20 cellular contexts compared by ENCODE assay signal in genomic region chr21:33698088-33698487, GRCh38.
"Had no signal": no experiment of that assay in that cellular context is flagged by ENCODE, and none has a peak within 500 bp of the region (broad histone marks: within the 10 kb centered on the region; RNA-seq: fewer than 3 reads in every experiment).

No MANE protein-coding gene starts in this region.

- H3K36me3 ChIP-seq: neutrophil, right lobe of liver, tibial nerve had no signal

- H3K9me3 ChIP-seq: neutrophil, right lobe of liver, testis, tibial nerve had no signal

- H3K4me1 ChIP-seq: testis had no signal

- H3K36me3 Mint-ChIP-seq: stimulated activated effector memory CD8-positive, alpha-beta T cell treated with anti-CD3 and anti-CD28 coated beads, Interleukin-12 subunit alpha, Interleukin-12 subunit beta, amount 100 ng/mL, for 72 hours had no signal

- H3K27me3 ChIP-seq: foreskin keratinocyte, neutrophil, right lobe of liver, testis, tibial nerve had no signal

- H3K4me3 Mint-ChIP-seq: dendritic cell treated with granulocyte-macrophage colony-stimulating factor and Interleukin-4, amounts not matched to agents 40 ng/mL and 50 ng/mL, for 4 days; endodermal cell; nephron; stimulated activated effector memory CD8-positive, alpha-beta T cell treated with anti-CD3 and anti-CD28 coated beads, Interleukin-12 subunit alpha, Interleukin-12 subunit beta, amount 100 ng/mL, for 72 hours had no signal

- H3K4me1 Mint-ChIP-seq: stimulated activated effector memory CD8-positive, alpha-beta T cell treated with anti-CD3 and anti-CD28 coated beads, Interleukin-12 subunit alpha, Interleukin-12 subunit beta, amount 100 ng/mL, for 72 hours had no signal

- DNase-seq: cerebellar nuclear complex; endodermal cell; erythroblast; head of caudate nucleus; hippocampal formation; mesenchymal stem cell; midbrain; posterior cingulate gyrus; right lobe of liver; stimulated activated CD4-positive, alpha-beta T cell treated with anti-CD3 and anti-CD28 coated beads, Interleukin-4, amount 100 ng/mL, for 1 hour; stimulated activated CD8-positive, alpha-beta memory T cell treated with anti-CD3 and anti-CD28 coated beads, Interleukin-4, amount 100 ng/mL, for 48 hours; stimulated activated naive CD8-positive, alpha-beta T cell treated with anti-CD3 and anti-CD28 coated beads, Interleukin-15, Interleukin-2, amounts not matched to agents 100 U/mL and 50 U/mL, for 24 hours; testis had no signal

- H3K27me3 Mint-ChIP-seq: dendritic cell treated with granulocyte-macrophage colony-stimulating factor and Interleukin-4, amounts not matched to agents 40 ng/mL and 50 ng/mL, for 4 days had no signal

- ATAC-seq: foreskin keratinocyte; stimulated activated effector memory CD8-positive, alpha-beta T cell treated with anti-CD3 and anti-CD28 coated beads, Interleukin-12 subunit alpha, Interleukin-12 subunit beta, amount 100 ng/mL, for 72 hours; stimulated activated naive CD8-positive, alpha-beta T cell treated with anti-CD3 and anti-CD28 coated beads, Interleukin-15, Interleukin-2, amounts not matched to agents 100 U/mL and 50 U/mL, for 24 hours had no signal

- H3K27ac Mint-ChIP-seq: dendritic cell treated with granulocyte-macrophage colony-stimulating factor and Interleukin-4, amounts not matched to agents 40 ng/mL and 50 ng/mL, for 4 days; endodermal cell; nephron; stimulated activated effector memory CD8-positive, alpha-beta T cell treated with anti-CD3 and anti-CD28 coated beads, Interleukin-12 subunit alpha, Interleukin-12 subunit beta, amount 100 ng/mL, for 72 hours had no signal

- H3K4me3 ChIP-seq: lung, right lobe of liver, testis, tibial nerve had no signal

- H3K9me3 Mint-ChIP-seq: dendritic cell treated with granulocyte-macrophage colony-stimulating factor and Interleukin-4, amounts not matched to agents 40 ng/mL and 50 ng/mL, for 4 days; endodermal cell; nephron; stimulated activated effector memory CD8-positive, alpha-beta T cell treated with anti-CD3 and anti-CD28 coated beads, Interleukin-12 subunit alpha, Interleukin-12 subunit beta, amount 100 ng/mL, for 72 hours had no signal
